Comparison of ENCODE assay signal across 23 cellular contexts in the genomic region with DNA sequence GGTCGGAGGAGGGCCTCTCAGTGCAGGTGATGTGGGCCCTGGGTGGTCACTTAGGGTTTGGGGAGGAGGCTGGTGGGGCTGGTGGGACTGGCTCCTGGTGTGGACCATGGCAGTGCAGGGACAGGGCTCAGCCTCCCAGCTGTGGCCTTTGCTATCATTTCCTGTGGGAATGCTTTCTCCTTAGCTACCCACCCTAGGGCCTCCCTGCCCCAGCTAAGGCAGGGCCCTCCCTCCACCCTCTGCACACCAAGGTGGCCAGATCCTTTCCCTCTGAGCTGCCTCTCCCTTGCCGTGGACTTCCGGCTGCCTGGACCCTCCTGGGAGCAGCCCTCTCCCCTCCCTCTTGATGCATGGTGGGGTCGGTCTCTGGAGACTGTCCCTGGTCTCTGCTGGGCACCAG. TPM values are rescaled to one million over a fixed set of nuclear protein-coding genes. Genes with fewer than 3 reads are reported as not detected.
"Had no signal": no experiment of that assay in that cellular context is flagged by ENCODE, and none has a peak within 500 bp of the region (broad histone marks: within the 10 kb centered on the region; RNA-seq: fewer than 3 reads in every experiment).

No MANE protein-coding gene starts in this region.

- H3K4me1 ChIP-seq: left lung, lower lobe of right lung had no signal

- H2AFZ ChIP-seq: hepatocyte had no signal

- H3K4me2 ChIP-seq: hepatocyte had no signal

- ATAC-seq: foreskin keratinocyte, gastroesophageal sphincter, left lung, left ventricle myocardium superior, lower lobe of right lung, mucosa of descending colon had no signal

- H3K27me3 ChIP-seq: dorsolateral prefrontal cortex, esophagus muscularis mucosa, foreskin keratinocyte, gastroesophageal sphincter, heart left ventricle, hepatocyte, left lung had no signal

- H3K36me3 ChIP-seq: esophagus muscularis mucosa, gastroesophageal sphincter, heart left ventricle, left lung, lower lobe of right lung had no signal

- H3K9me3 ChIP-seq: esophagus muscularis mucosa, gastroesophageal sphincter, left lung, lower lobe of right lung, mucosa of descending colon had no signal

- H3K4me3 ChIP-seq: coronary artery, dorsolateral prefrontal cortex, esophagus muscularis mucosa, gastroesophageal sphincter, heart left ventricle, hepatocyte, left lung, lower lobe of right lung, mucosa of descending colon had no signal

- DNase-seq: dermis blood vessel endothelial cell; dorsolateral prefrontal cortex; effector CD4-positive, alpha-beta T cell; effector memory CD4-positive, alpha-beta T cell; foreskin keratinocyte; heart left ventricle; hypothalamus; immature natural killer cell; islet precursor cell; kidney; kidney glomerular epithelial cell; left lung; left ventricle myocardium superior; lower lobe of right lung; mesendoderm; mucosa of descending colon had no signal

- H3K27ac ChIP-seq: coronary artery, dorsolateral prefrontal cortex, esophagus muscularis mucosa, foreskin keratinocyte, gastroesophageal sphincter, heart left ventricle, hepatocyte, left lung, lower lobe of right lung had no signal

RNA-seq across cellular contexts. Expression of a gene that starts 22.7 kb away (rescaled TPM):
- total RNA-seq: lung microvascular endothelial cell had no signal
- polyA plus RNA-seq: immature natural killer cell had no signal

RNA-seq across cellular contexts. Expression of a gene that starts 35.9 kb away (rescaled TPM):
- total RNA-seq: dermis blood vessel endothelial cell, endothelial cell of umbilical vein, epithelial cell of proximal tubule, lung microvascular endothelial cell had no signal
- polyA plus RNA-seq: endothelial cell of umbilical vein, foreskin keratinocyte, immature natural killer cell had no signal
